8 cellular contexts compared by ENCODE assay signal in genomic region chr4:86939737-86940141, GRCh38. TPM values are rescaled to one million over a fixed set of nuclear protein-coding genes. Genes with fewer than 3 reads are reported as not detected.
DNase-seq lines count a peak whose midpoint lies in the region; ATAC-seq and TF ChIP-seq lines count a peak whose summit lies in the region.

No MANE protein-coding gene starts in this region.

- H3K9ac ChIP-seq in OCI-LY1 (ENCODE audit: low read length) = no peak overlapping the region

- intact Hi-C loops in left lung (cut with DNase I) = loop anchor here in 1 of 2 donors (10.0 kb wide), 1 partner anchor 65 kb away; no protein-coding TSS in a partner anchor

- H3K27me3 Mint-ChIP-seq in HFFc6 (ENCODE audit: insufficient read depth) = peaks cover 3% of the 10 kb centered on the region; the same call in 1 of the 2 replicates

- H3K79me2 ChIP-seq in OCI-LY1 (ENCODE audit: insufficient read depth, low read length) = peaks cover 11% of the 10 kb centered on the region

- peaks cover 62% of the 10 kb centered on the region for H3K4me1 ChIP-seq in OCI-LY1 (ENCODE audit: insufficient read depth, low read length, severe bottlenecking)
- peaks cover 22 to 70% of the 10 kb centered on the region in 2 donors for H3K4me1 ChIP-seq in left lung

- H3K9me3 Mint-ChIP-seq in HFFc6 = no peaks in the 10 kb centered on the region

- no peak for TF ChIP-seq CTCF in HFFc6 (IDR thresholded peaks at IDR 0.05)
- no peak for TF ChIP-seq CTCF in OCI-LY1 (IDR thresholded peaks at IDR 0.05; ENCODE audit: low read length)
- no peak for TF ChIP-seq CTCF in left lung (IDR thresholded peaks at IDR 0.05)

- H3K36me3 ChIP-seq in OCI-LY1 (ENCODE audit: insufficient read depth, low read length) (no peaks in the 10 kb centered on the region), left lung (no peaks in the 10 kb centered on the region)

- no peaks in the 10 kb centered on the region for H4K20me1 ChIP-seq in OCI-LY1 (ENCODE audit: insufficient read depth, low read length)

- H3K9me3 ChIP-seq in OCI-LY1 (ENCODE audit: low read length) (no peaks in the 10 kb centered on the region), left lung (no peaks in the 10 kb centered on the region)

- H3K27ac ChIP-seq in OCI-LY1 (ENCODE audit: low read depth, low read length, poor library complexity, severe bottlenecking) (peak overlapping the region; percentile 70), left lung (peak overlapping the region; percentile 63 to 99)

- peak overlapping the region; percentile 25 for H3K4me2 ChIP-seq in OCI-LY1 (ENCODE audit: low read length)

- no peak overlapping the region for H2AFZ ChIP-seq in OCI-LY1 (ENCODE audit: low read length)

- no peaks in the 10 kb centered on the region for H3K27me3 ChIP-seq in OCI-LY1 (ENCODE audit: insufficient read depth, low read length)
- no peaks in the 10 kb centered on the region for H3K27me3 ChIP-seq in left lung

- H3K27ac Mint-ChIP-seq in HFFc6 = peak overlapping the region; percentile 43; the same call in 1 of the 2 replicates

- ATAC-seq in GM18867 (IDR thresholded peaks at IDR 0.05; ENCODE audit: unreplicated experiment) (peak; percentile 60), left lung (no peak)

- H3K9me2 ChIP-seq in OCI-LY1 (ENCODE audit: low read depth, low read length) = no peaks in the 10 kb centered on the region

- peak overlapping the region; percentile 78 for H3K4me3 ChIP-seq in OCI-LY1 (ENCODE audit: low read depth, low read length, poor library complexity, severe bottlenecking)
- H3K4me3 ChIP-seq in left lung = no peak overlapping the region

- H3K4me1 Mint-ChIP-seq in HFFc6 (ENCODE audit: low read depth) = peaks cover 65% of the 10 kb centered on the region

- no peaks in the 10 kb centered on the region for H3K36me3 Mint-ChIP-seq in HFFc6 (ENCODE audit: low read depth)

- H3F3A ChIP-seq in OCI-LY1 (ENCODE audit: insufficient read depth, low read length) = peaks cover 11% of the 10 kb centered on the region; the same call in 1 of the 2 replicates

- DNase-seq in HFFc6 (no peak), left lung (no peak), CD1c-positive myeloid dendritic cell (ENCODE audit: extremely low spot score) (no peak), NCI-H1436 treated with DMSO at 0.1 percent for 48 hours (lab: John Stamatoyannopoulos, UW) (no peak), amniotic stem cell (lab: John Stamatoyannopoulos, UW) (no peak), NCI-H1436 (lab: John Stamatoyannopoulos, UW) (no peak)

- H3K4me3 Mint-ChIP-seq in HFFc6 = no peak overlapping the region

RNA-seq across cellular contexts. Expression of gene AFF1, which starts 4.9 kb away (rescaled TPM):
- total RNA-seq in HFFc6 (2021; fragmentation: NEBNext Ultra II Directional; extraction: Animal tissue kit (Norgen Biotek cat#: 25700)) = 10 to 100 TPM; 28.3 to 43.6 (median 32.8) TPM
- total RNA-seq in left lung = 10 to 100 TPM; 79.1 to 86.0 TPM

RNA-seq across cellular contexts. Expression of gene C4orf36, which starts 47.5 kb away (rescaled TPM):
- 1 to 10 TPM in 5 of 6 experiments, under 1 TPM in 1; 0.66 to 2.5 (median 1.5) TPM for total RNA-seq in HFFc6 (2021; fragmentation: NEBNext Ultra II Directional; extraction: Animal tissue kit (Norgen Biotek cat#: 25700))
- total RNA-seq in left lung = 1 to 10 TPM; 1.7 to 2.1 TPM
